ENCODE assay signal across 1 cellular context in genomic region chr20:8357703-8358102, GRCh38.
TF ChIP-seq lines count a peak whose summit lies in the region.

No MANE protein-coding gene starts in this region.

TF ChIP-seq in H1, 55 proteins besides CTCF, POLR2A, EP300 and RAD21 (continued from another document):
- TF ChIP-seq GABPA (IDR thresholded peaks at IDR 0.05; ENCODE audit: borderline replicate concordance, insufficient read depth, low read length) (no peak), SIRT6 (IDR thresholded peaks at IDR 0.05; ENCODE audit: low read length) (no peak), CHD7 (IDR thresholded peaks at IDR 0.05; ENCODE audit: insufficient replicate concordance, low read length) (no peak), KDM4A (IDR thresholded peaks at IDR 0.05; ENCODE audit: low read depth, low read length, severe bottlenecking) (no peak), BCL11A (IDR thresholded peaks at IDR 0.05; ENCODE audit: low read depth in 2 of 2, low read length in 2 of 2) (no peak), ZNF274 (IDR thresholded peaks at IDR 0.05; ENCODE audit: borderline replicate concordance, extremely low read depth, low read length) (no peak), PHF8 (conservative IDR thresholded peaks at IDR 0.05; ENCODE audit: low read depth, low read length) (no peak), BACH1 (IDR thresholded peaks at IDR 0.05; ENCODE audit: low read length) (no peak)
